Comparison of ENCODE assay signal across 8 cellular contexts in genomic region chr5:100430268-100430900, GRCh38.
A peak's percentile ranks its signal among the peaks of the same experiment; 100 is the strongest.
DNase-seq lines count a peak whose midpoint lies in the region; ATAC-seq and TF ChIP-seq lines count a peak whose summit lies in the region.

No MANE protein-coding gene starts in this region.

- DNase-seq in DND-41 (peak; percentile 68), astrocyte of the hippocampus (ENCODE audit: low read depth, low spot score) (peak; percentile 67), inferior parietal cortex (ENCODE audit: extremely low spot score) (peak; percentile 66), DMS79 treated with DMSO at 0.1 percent for 48 hours (lab: John Stamatoyannopoulos, UW) (no peak)
- DNase-seq in stimulated activated CD4-positive, alpha-beta T cell treated with anti-CD3 and anti-CD28 coated beads, Interleukin-4, amount 100 ng/mL, for 24 hours: peak; percentile 52

- H3K4me2 ChIP-seq in DND-41 (ENCODE audit: insufficient read depth, low read length): no peak overlapping the region

- H3K9me3 ChIP-seq in DND-41 (ENCODE audit: insufficient read depth, low read length, severe bottlenecking): peaks cover 4% of the 10 kb centered on the region

- H3K9ac ChIP-seq in DND-41 (ENCODE audit: low read depth, low read length): no peak overlapping the region

- no peaks in the 10 kb centered on the region for H3K36me3 ChIP-seq in DND-41 (ENCODE audit: insufficient read depth, low read length)

- H3K79me2 ChIP-seq in DND-41 (ENCODE audit: insufficient read depth, low read length): no peaks in the 10 kb centered on the region

- no peaks in the 10 kb centered on the region for H3K27me3 ChIP-seq in DND-41 (ENCODE audit: insufficient read depth, low read length, poor library complexity)

- ATAC-seq in DND-41 (ENCODE audit: insufficient read depth, low read depth): peak; percentile 82
- peak; percentile 69 for ATAC-seq in GM19397 (IDR thresholded peaks at IDR 0.05; ENCODE audit: unreplicated experiment)
- peak; percentile 88 for ATAC-seq in HG03460 (IDR thresholded peaks at IDR 0.05; ENCODE audit: unreplicated experiment)
- peak; percentile 83 for ATAC-seq in SK-N-SH treated with all-trans-retinoic acid at 6 μM for 48 hours

- peak; percentile 93 for TF ChIP-seq CTCF in DND-41 (IDR thresholded peaks at IDR 0.05; ENCODE audit: borderline replicate concordance, extremely low read depth, low read length, poor library complexity, severe bottlenecking)

- no peak overlapping the region for H3K4me3 ChIP-seq in DND-41 (ENCODE audit: low read depth in 1 of 2, low read length in 2 of 2)

- no peaks in the 10 kb centered on the region for H3K4me1 ChIP-seq in DND-41 (ENCODE audit: insufficient read depth, low read length)

- no peak overlapping the region for H2AFZ ChIP-seq in DND-41 (ENCODE audit: low read depth, low read length)

- no peak overlapping the region for H3K27ac ChIP-seq in DND-41 (ENCODE audit: low read length)

- no peaks in the 10 kb centered on the region for H4K20me1 ChIP-seq in DND-41 (ENCODE audit: insufficient read depth, low read length)

TF ChIP-seq in SK-N-SH treated with all-trans-retinoic acid at 6 μM for 48 hours, 23 proteins besides CTCF, POLR2A, EP300 and RAD21:
- TF ChIP-seq CREB5 (CRISPR knock-in tag; IDR thresholded peaks at IDR 0.05; ENCODE audit: low read depth) (no peak), RARB (CRISPR knock-in tag; IDR thresholded peaks at IDR 0.05) (no peak), GLIS3 (CRISPR knock-in tag; IDR thresholded peaks at IDR 0.05) (no peak), CSRNP3 (CRISPR knock-in tag; IDR thresholded peaks at IDR 0.05) (no peak), ZNF70 (CRISPR knock-in tag; IDR thresholded peaks at IDR 0.05) (no peak), TCF4 (CRISPR knock-in tag; IDR thresholded peaks at IDR 0.05; ENCODE audit: borderline replicate concordance) (no peak), TOX (CRISPR knock-in tag; IDR thresholded peaks at IDR 0.05; ENCODE audit: borderline replicate concordance) (no peak), CSDC2 (CRISPR knock-in tag; IDR thresholded peaks at IDR 0.05) (no peak), OSR1 (CRISPR knock-in tag; IDR thresholded peaks at IDR 0.05) (no peak), ZNF8 (CRISPR knock-in tag; IDR thresholded peaks at IDR 0.05) (no peak)
TF ChIP-seq in SK-N-SH treated with all-trans-retinoic acid at 6 μM for 48 hours: peak in this region for 0.
